Comparison of ENCODE assay signal across 13 cellular contexts in genomic region chr11:17267576-17267975, GRCh38. TPM values are rescaled to one million over a fixed set of nuclear protein-coding genes. Genes with fewer than 3 reads are reported as not detected.
DNase-seq lines count a peak whose midpoint lies in the region; ATAC-seq, FAIRE-seq and TF ChIP-seq lines count a peak whose summit lies in the region.
"Had no signal": no experiment of that assay in that cellular context is flagged by ENCODE, and none has a peak within 500 bp of the region (broad histone marks: within the 10 kb centered on the region; RNA-seq: fewer than 3 reads in every experiment).

No MANE protein-coding gene starts in this region.

- no peak overlapping the region for H3K9ac ChIP-seq in MM.1S (ENCODE audit: low read length)
- H3K9ac ChIP-seq in K562 (ENCODE audit: insufficient read depth in 1 of 2, low read depth in 2 of 2, low read length in 2 of 2), result no peak overlapping the region

- H3K4me2 ChIP-seq in MM.1S (ENCODE audit: low read depth, low read length), result no peak overlapping the region
- no peak overlapping the region for H3K4me2 ChIP-seq in K562 (ENCODE audit: insufficient read depth, low read length)

- H3K4me3 ChIP-seq in MM.1S (ENCODE audit: low read length) (no peak overlapping the region), K562 (no peak overlapping the region), H7 (ENCODE audit: insufficient read depth, low read depth, low read length) (no peak overlapping the region)
- H3K4me3 ChIP-seq: tibial artery had no signal

- no TSS peak for BruUV-seq in K562 (replicated peaks; lab: Mats Ljungman, UMichigan)

- ATAC-seq in K562, result peak; percentile 36; the same call in 2 of the 3 replicates

- H3K27ac ChIP-seq in MM.1S (ENCODE audit: low read length) (no peak overlapping the region), K562 (ENCODE audit: extremely low read depth, low read depth, low read length) (no peak overlapping the region)
- H3K27ac ChIP-seq: neutrophil, tibial artery had no signal

- no peak for TF ChIP-seq RAD21 in K562 (CRISPR knock-in tag; conservative IDR thresholded peaks at IDR 0.05 in 1 of 2, IDR thresholded peaks at IDR 0.05 in 1 of 2)

- H3K9me1 ChIP-seq in K562 (ENCODE audit: control insufficient read depth, insufficient read depth, low read length), result no peaks in the 10 kb centered on the region

- TF ChIP-seq CTCF in MM.1S (IDR thresholded peaks at IDR 0.05; ENCODE audit: low read length) (no peak), K562 (IDR thresholded peaks at IDR 0.05 in 2 of 3, conservative IDR thresholded peaks at IDR 0.05 in 1 of 3; ENCODE audit: insufficient read depth in 2 of 3, low read depth in 1 of 3, low read length in 3 of 3) (no peak)

- in situ Hi-C loops in K562 (cut with MboI), result no loop called here

- H3K9me2 ChIP-seq in MM.1S (replicated peaks; ENCODE audit: insufficient read depth, low read length), result no peaks in the 10 kb centered on the region

- POLR2A ChIA-PET in K562 (lab: Yijun Ruan, JAX), result interaction anchor here (2.2 kb wide), 1 partner anchor 9 kb away, joined by 12 read pairs; the partner anchor contains the start of gene NUCB2

- H3K27me3 ChIP-seq in MM.1S (replicated peaks; ENCODE audit: insufficient read depth, low read length), result 0 out of 2 replicates have a peak, but pooled peaks cover 7% of the 10 kb centered on the region
- no peaks in the 10 kb centered on the region for H3K27me3 ChIP-seq in K562 (ENCODE audit: control insufficient read depth in 2 of 2, insufficient read depth in 2 of 2, low read length in 2 of 2)
- no peaks in the 10 kb centered on the region; the same call in 1 of the 2 replicates for H3K27me3 ChIP-seq in H7 (ENCODE audit: control insufficient read depth, insufficient read depth, low read length)
- H3K27me3 ChIP-seq: neutrophil, tibial artery had no signal

- H3K79me2 ChIP-seq in MM.1S (ENCODE audit: low read length) (no peaks in the 10 kb centered on the region), K562 (ENCODE audit: control insufficient read depth, insufficient read depth, low read length) (no peaks in the 10 kb centered on the region)

- TF ChIP-seq EP300 in K562 (IDR thresholded peaks at IDR 0.05; ENCODE audit: low read length), result no peak

- peak; percentile 43 for DNase-seq in SIG-M5 treated with dmso at 0.1 percent for 504 hours (lab: John Stamatoyannopoulos, UW; ENCODE audit: unreplicated experiment)
- DNase-seq in SIG-M5 (lab: John Stamatoyannopoulos, UW), result no peak
- peak; percentile 24 for DNase-seq in MM.1S
- DNase-seq in K562 (ENCODE audit: extremely low read depth in 1 of 4, low spot score in 3 of 4), result peak in 1 of 4 experiments; percentile 13
- DNase-seq in pulmonary artery endothelial cell (ENCODE audit: low read depth, low spot score), result peak; percentile 32
- DNase-seq in HT-29 (ENCODE audit: low spot score), result no peak
- no peak for DNase-seq in NK-92 (lab: John Stamatoyannopoulos, UW; ENCODE audit: unreplicated experiment)
- no peak for DNase-seq in H7
- DNase-seq: activated effector memory CD4-positive, alpha-beta T cell treated with anti-CD3 and anti-CD28 coated beads, Interleukin-2, amount 50 U/mL, for 16 hours; NCI-H524; T1000; tibial artery had no signal

- H2AFZ ChIP-seq in MM.1S (ENCODE audit: low read length) (no peak overlapping the region), K562 (ENCODE audit: low read depth, low read length) (no peak overlapping the region)

- H4K20me1 ChIP-seq in MM.1S (ENCODE audit: insufficient read depth, low read length), result no peaks in the 10 kb centered on the region
- no peaks in the 10 kb centered on the region for H4K20me1 ChIP-seq in K562 (replicated peaks; ENCODE audit: control insufficient read depth, insufficient read depth, low read length)

- H3K9me3 ChIP-seq in MM.1S (replicated peaks; ENCODE audit: insufficient read depth, low read length) (no peaks in the 10 kb centered on the region), K562 (replicated peaks; ENCODE audit: control insufficient read depth, insufficient read depth, low read depth, low read length) (no peaks in the 10 kb centered on the region)
- H3K9me3 ChIP-seq: neutrophil, tibial artery had no signal

- H3K36me3 ChIP-seq in MM.1S (replicated peaks; ENCODE audit: insufficient read depth, low read length) (no peaks in the 10 kb centered on the region), K562 (ENCODE audit: control insufficient read depth, insufficient read depth, low read length) (no peaks in the 10 kb centered on the region), H7 (replicated peaks; ENCODE audit: control insufficient read depth, insufficient read depth, low read length) (no peaks in the 10 kb centered on the region)
- H3K36me3 ChIP-seq: neutrophil, tibial artery had no signal

- intact Hi-C loops in K562 (cut with micrococcal nuclease), result no loop called here

- 100% methylated on average over 1 of the region's 5 CpGs for WGBS in K562 (ENCODE audit: insufficient coverage, low coverage, missing lambda C conversion rate)

- peak; percentile 29 for FAIRE-seq in K562 (lab: Jason Lieb, UNC)

- no peaks in the 10 kb centered on the region for H3K4me1 ChIP-seq in MM.1S (ENCODE audit: low read length)
- peaks cover 5 to 14% of the 10 kb centered on the region in 2 experiments; a peak in 4 of 5 replicates for H3K4me1 ChIP-seq in K562 (replicated peaks in 1 of 2; ENCODE audit: control insufficient read depth in 2 of 2, insufficient read depth in 2 of 2, low read length in 2 of 2)
- H3K4me1 ChIP-seq: tibial artery had no signal

- no peak for TF ChIP-seq POLR2A in K562 (conservative IDR thresholded peaks at IDR 0.05)

- H3F3A ChIP-seq in MM.1S (ENCODE audit: insufficient read depth, low read length), result no peaks in the 10 kb centered on the region

- CTCF ChIA-PET in K562 (lab: Yijun Ruan, JAX; ENCODE audit: low intra/inter-chr PET ratio), result no interaction called here

TF ChIP-seq in K562, 482 proteins besides CTCF, POLR2A, EP300 and RAD21 (continues in another document):
- TF ChIP-seq, protein P1, sequence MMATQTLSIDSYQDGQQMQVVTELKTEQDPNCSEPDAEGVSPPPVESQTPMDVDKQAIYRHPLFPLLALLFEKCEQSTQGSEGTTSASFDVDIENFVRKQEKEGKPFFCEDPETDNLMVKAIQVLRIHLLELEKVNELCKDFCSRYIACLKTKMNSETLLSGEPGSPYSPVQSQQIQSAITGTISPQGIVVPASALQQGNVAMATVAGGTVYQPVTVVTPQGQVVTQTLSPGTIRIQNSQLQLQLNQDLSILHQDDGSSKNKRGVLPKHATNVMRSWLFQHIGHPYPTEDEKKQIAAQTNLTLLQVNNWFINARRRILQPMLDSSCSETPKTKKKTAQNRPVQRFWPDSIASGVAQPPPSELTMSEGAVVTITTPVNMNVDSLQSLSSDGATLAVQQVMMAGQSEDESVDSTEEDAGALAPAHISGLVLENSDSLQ (IDR thresholded peaks at IDR 0.05), result peak; percentile 46

RNA-seq across cellular contexts. Expression of gene NUCB2, which starts 9.0 kb away (rescaled TPM):
- 43.4 and 81.9 TPM in 2 replicates for total RNA-seq in K562 (2011; cell fraction: chromatin; rRNA removed; ENCODE audit: low replicate concordance)
- total RNA-seq in K562 (2011; cell fraction: nucleolus; rRNA removed), result 34.2 and 38.8 TPM in 2 replicates
- total RNA-seq in K562 (2011; cell fraction: nucleoplasm; rRNA removed), result 63.2 and 69.8 TPM in 2 replicates
- total RNA-seq in K562 (2014; rRNA removed) (47.0 and 54.0 TPM in 2 replicates), K562 (2014; rRNA removed; fragmentation: Illumina TruSeq; extraction: Trizol) (67.3 and 81.6 TPM in 2 replicates), K562 (2015; rRNA removed; fragmentation: Illumina TruSeq; extraction: Trizol) (97.3 and 108 TPM in 2 replicates), K562 (2021) (55.6 and 62.0 TPM in 2 replicates), pulmonary artery endothelial cell (102 and 114 TPM in 2 replicates)
- polyA plus RNA-seq in K562 (2011; rRNA removed) (72.7 and 92.4 TPM in 2 replicates), K562 (2014; fragmentation: Illumina TruSeq; extraction: Trizol) (66.1 and 84.6 TPM in 2 replicates), K562 (2014; fragmentation: Nextera tagmentation; extraction: Ambion mirVana) (10 to 100 TPM; 89.0 to 95.5 TPM), K562 (2014; rRNA removed) (65.8 and 74.1 TPM in 2 replicates)
- polyA plus RNA-seq in K562 (2011; cell fraction: cytosol; rRNA removed), result 14.4 and 28.2 TPM in 2 replicates
- polyA plus RNA-seq in K562 (2011; cell fraction: nucleus; rRNA removed), result 12.1 and 24.6 TPM in 2 replicates
- 82.3 and 211 TPM in 2 replicates for polyA plus RNA-seq in K562 (2012)
- 115 and 117 TPM in 2 replicates for polyA minus RNA-seq in K562 (2011; rRNA and poly(A)+ RNA removed)
- polyA minus RNA-seq in K562 (2011; cell fraction: cytosol; rRNA and poly(A)+ RNA removed), result 26.1 and 26.2 TPM in 2 replicates
- 15.2 and 25.1 TPM in 2 replicates for polyA minus RNA-seq in K562 (2011; cell fraction: nucleus; rRNA and poly(A)+ RNA removed)
- 6.9 and 9.5 TPM in 2 replicates for total RNA-seq in HT-29 (2014; rRNA removed; shearing (Covaris generic))
- 4.1 and 4.9 TPM in 2 replicates for total RNA-seq in H7 (2014; rRNA removed; shearing (Covaris generic))

RNA-seq across cellular contexts. Expression of gene PIK3C2A, which starts 59.8 kb away (rescaled TPM):
- total RNA-seq in K562 (2011; cell fraction: chromatin; rRNA removed; ENCODE audit: low replicate concordance), result 28.0 and 175 TPM in 2 replicates
- 9.2 and 13.8 TPM in 2 replicates for total RNA-seq in K562 (2011; cell fraction: nucleolus; rRNA removed)
- total RNA-seq in K562 (2011; cell fraction: nucleoplasm; rRNA removed), result 26.8 and 30.8 TPM in 2 replicates
- total RNA-seq in K562 (2014; rRNA removed), result 10.7 and 11.1 TPM in 2 replicates
- total RNA-seq in K562 (2014; rRNA removed; fragmentation: Illumina TruSeq; extraction: Trizol), result 23.7 and 29.9 TPM in 2 replicates
- total RNA-seq in K562 (2015; rRNA removed; fragmentation: Illumina TruSeq; extraction: Trizol), result 22.8 and 23.6 TPM in 2 replicates
- 19.0 and 19.6 TPM in 2 replicates for total RNA-seq in K562 (2021)
- polyA plus RNA-seq in K562 (2011; rRNA removed), result 24.9 and 25.2 TPM in 2 replicates
- 3.6 and 9.7 TPM in 2 replicates for polyA plus RNA-seq in K562 (2011; cell fraction: cytosol; rRNA removed)
- 9.5 and 18.1 TPM in 2 replicates for polyA plus RNA-seq in K562 (2011; cell fraction: nucleus; rRNA removed)
- polyA plus RNA-seq in K562 (2012), result 9.8 and 10.4 TPM in 2 replicates
- polyA plus RNA-seq in K562 (2014; fragmentation: Illumina TruSeq; extraction: Trizol), result 12.5 and 15.6 TPM in 2 replicates
- polyA plus RNA-seq in K562 (2014; fragmentation: Nextera tagmentation; extraction: Ambion mirVana), result 1 to 10 TPM; 3.1 to 4.1 TPM
- 8.0 and 8.1 TPM in 2 replicates for polyA plus RNA-seq in K562 (2014; rRNA removed)
- polyA minus RNA-seq in K562 (2011; rRNA and poly(A)+ RNA removed), result 61.7 and 92.1 TPM in 2 replicates
- polyA minus RNA-seq in K562 (2011; cell fraction: cytosol; rRNA and poly(A)+ RNA removed), result 12.8 and 14.2 TPM in 2 replicates
- 19.3 and 38.9 TPM in 2 replicates for polyA minus RNA-seq in K562 (2011; cell fraction: nucleus; rRNA and poly(A)+ RNA removed)
- total RNA-seq in pulmonary artery endothelial cell, result 130 and 241 TPM in 2 replicates
- total RNA-seq in HT-29 (2014; rRNA removed; shearing (Covaris generic)), result 25.8 and 32.2 TPM in 2 replicates
- total RNA-seq in H7 (2014; rRNA removed; shearing (Covaris generic)), result 29.0 and 65.8 TPM in 2 replicates

Comparison
In these comparisons a context has a peak if more than half of its experiments do, and no peak if none do; other contexts are left out.
1. DNase-seq: peak in SIG-M5 treated with dmso at 0.1 percent for 504 hours (single experiment), MM.1S (single experiment) and pulmonary artery endothelial cell (single experiment); none in SIG-M5 (single experiment), HT-29 (single experiment), NK-92 (single experiment) and H7 (single experiment).